ENCODE assay signal across 34 cellular contexts in genomic region chr17:16129441-16129840, GRCh38.
DNase-seq lines count a peak whose midpoint lies in the region; ATAC-seq, FAIRE-seq and TF ChIP-seq lines count a peak whose summit lies in the region.
"Had no signal": no experiment of that assay in that cellular context is flagged by ENCODE, and none has a peak within 500 bp of the region (broad histone marks: within the 10 kb centered on the region; RNA-seq: fewer than 3 reads in every experiment).

No MANE protein-coding gene starts in this region.

- H3K4me1 Mint-ChIP-seq in activated CD8-positive, alpha-beta T cell treated with anti-CD3 and anti-CD28 coated beads for 36 hours (ENCODE audit: low read depth), result peaks cover 3% of the 10 kb centered on the region
- no peaks in the 10 kb centered on the region for H3K4me1 Mint-ChIP-seq in activated CD8-positive, alpha-beta T cell treated with anti-CD3 and anti-CD28 coated beads, Interleukin-2, amount 10 ng/mL, durations not matched to agents 7 days and 5 days (ENCODE audit: low read depth)
- peaks cover 7% of the 10 kb centered on the region for H3K4me1 Mint-ChIP-seq in memory B cell
- H3K4me1 Mint-ChIP-seq: activated CD4-positive, alpha-beta T cell treated with anti-CD3 and anti-CD28 coated beads, Interleukin-2, amount 10 ng/mL, durations not matched to agents 7 days and 5 days had no signal

- no peak overlapping the region for H3K4me3 ChIP-seq in small intestine (ENCODE audit: low read depth in 1 of 2, low read length in 2 of 2)
- H3K4me3 ChIP-seq: lower lobe of right lung, right lobe of liver, transverse colon had no signal

- POLR2A ChIA-PET in activated CD8-positive, alpha-beta T cell treated with anti-CD3 and anti-CD28 coated beads for 36 hours (lab: Charles Lee), result interaction anchor here (0.6 kb wide), 1 partner anchor 244 kb away, joined by 3 read pairs; no protein-coding TSS in a partner anchor
- POLR2A ChIA-PET in activated CD8-positive, alpha-beta T cell treated with anti-CD3 and anti-CD28 coated beads, Interleukin-2, amount 10 ng/mL, durations not matched to agents 7 days and 5 days (lab: Charles Lee), result no interaction called here

- DNase-seq in activated CD8-positive, alpha-beta T cell treated with anti-CD3 and anti-CD28 coated beads for 36 hours, result no peak
- no peak for DNase-seq in activated CD8-positive, alpha-beta T cell treated with anti-CD3 and anti-CD28 coated beads, Interleukin-2, amount 10 ng/mL, durations not matched to agents 7 days and 5 days
- DNase-seq in memory B cell (ENCODE audit: low spot score in 2 of 2), result no peak
- DNase-seq in small intestine, result peak; percentile 73
- DNase-seq in NCI-H446 treated with DMSO at 0.1 percent for 48 hours (lab: John Stamatoyannopoulos, UW), result no peak
- no peak for DNase-seq in NCI-H1694 treated with DMSO at 0.1 percent for 48 hours (lab: John Stamatoyannopoulos, UW)
- DNase-seq: 8988T; activated CD4-positive, alpha-beta T cell treated with anti-CD3 and anti-CD28 coated beads, Interleukin-2, amount 10 ng/mL, durations not matched to agents 7 days and 5 days; activated naive CD4-positive, alpha-beta T cell treated with anti-CD3 and anti-CD28 coated beads for 36 hours; amniotic stem cell; C1 segment of cervical spinal cord; Calu3; DMS79 treated with DMSO at 0.1 percent for 48 hours; GF-D8; lower lobe of right lung; NCI-H1417 treated with DMSO at 0.1 percent for 48 hours; NCI-H2081; NCI-H345; NCI-H774; right lobe of liver; stimulated activated CD4-positive, alpha-beta T cell treated with anti-CD3 and anti-CD28 coated beads, Interleukin-12 subunit alpha, Interleukin-12 subunit beta, amount 100 ng/mL, for 4 hours; stimulated activated CD4-positive, alpha-beta T cell treated with anti-CD3 and anti-CD28 coated beads, Interleukin-2, amount 100 ng/mL, for 48 hours; SW 1271; T-helper 9 cell; transverse colon; WERI-Rb-1 had no signal

- H3K36me3 Mint-ChIP-seq in activated CD8-positive, alpha-beta T cell treated with anti-CD3 and anti-CD28 coated beads for 36 hours (ENCODE audit: low read depth), result peaks cover 14% of the 10 kb centered on the region
- H3K36me3 Mint-ChIP-seq in activated CD8-positive, alpha-beta T cell treated with anti-CD3 and anti-CD28 coated beads, Interleukin-2, amount 10 ng/mL, durations not matched to agents 7 days and 5 days (ENCODE audit: low read depth), result peaks cover 35% of the 10 kb centered on the region
- peaks cover 24% of the 10 kb centered on the region for H3K36me3 Mint-ChIP-seq in memory B cell

- H3K4me1 ChIP-seq in small intestine (ENCODE audit: control insufficient read depth in 2 of 2, insufficient read depth in 1 of 2, low read depth in 1 of 2, low read length in 1 of 2), result peaks cover 2 to 7% of the 10 kb centered on the region in 2 donors
- H3K4me1 ChIP-seq: lower lobe of right lung, right lobe of liver had no signal

- peaks cover 2 to 18% of the 10 kb centered on the region in 2 donors for H3K36me3 ChIP-seq in small intestine (ENCODE audit: control insufficient read depth in 2 of 2, insufficient read depth in 2 of 2, low read length in 2 of 2)

- ATAC-seq in activated CD8-positive, alpha-beta T cell treated with anti-CD3 and anti-CD28 coated beads for 36 hours, result no peak
- no peak for ATAC-seq in activated CD8-positive, alpha-beta T cell treated with anti-CD3 and anti-CD28 coated beads, Interleukin-2, amount 10 ng/mL, durations not matched to agents 7 days and 5 days
- no peak for ATAC-seq in memory B cell (ENCODE audit: low read depth)
- ATAC-seq in HG02884 (IDR thresholded peaks at IDR 0.05; ENCODE audit: unreplicated experiment), result no peak
- ATAC-seq: HCT116, HepG2, lower lobe of right lung had no signal

- TF ChIP-seq CTCF in activated CD8-positive, alpha-beta T cell treated with anti-CD3 and anti-CD28 coated beads for 36 hours (IDR thresholded peaks at IDR 0.05), result no peak
- no peak for TF ChIP-seq CTCF in VCaP (conservative IDR thresholded peaks at IDR 0.05)

- FAIRE-seq in small intestine (lab: Jason Lieb, UNC), result no peak
- FAIRE-seq: endothelial cell of umbilical vein, frontal cortex, HepG2, RCC 7860 had no signal

- H3K9me3 Mint-ChIP-seq in activated CD8-positive, alpha-beta T cell treated with anti-CD3 and anti-CD28 coated beads for 36 hours, result no peaks in the 10 kb centered on the region
- no peaks in the 10 kb centered on the region for H3K9me3 Mint-ChIP-seq in activated CD8-positive, alpha-beta T cell treated with anti-CD3 and anti-CD28 coated beads, Interleukin-2, amount 10 ng/mL, durations not matched to agents 7 days and 5 days (ENCODE audit: insufficient read depth)
- H3K9me3 Mint-ChIP-seq in memory B cell, result no peaks in the 10 kb centered on the region
- H3K9me3 Mint-ChIP-seq: activated CD4-positive, alpha-beta T cell treated with anti-CD3 and anti-CD28 coated beads, Interleukin-2, amount 10 ng/mL, durations not matched to agents 7 days and 5 days; activated naive CD4-positive, alpha-beta T cell treated with anti-CD3 and anti-CD28 coated beads for 36 hours had no signal

- H3K27ac ChIP-seq in VCaP (peak overlapping the region; percentile 68), small intestine (ENCODE audit: low read depth in 1 of 2, low read length in 1 of 2) (no peak overlapping the region)
- H3K27ac ChIP-seq: lower lobe of right lung, right lobe of liver, transverse colon, WERI-Rb-1 had no signal

- H3K27ac Mint-ChIP-seq in activated CD8-positive, alpha-beta T cell treated with anti-CD3 and anti-CD28 coated beads for 36 hours, result peak overlapping the region; percentile 7
- no peak overlapping the region for H3K27ac Mint-ChIP-seq in activated CD8-positive, alpha-beta T cell treated with anti-CD3 and anti-CD28 coated beads, Interleukin-2, amount 10 ng/mL, durations not matched to agents 7 days and 5 days
- peak overlapping the region; percentile 79 for H3K27ac Mint-ChIP-seq in memory B cell
- H3K27ac Mint-ChIP-seq: activated CD4-positive, alpha-beta T cell treated with anti-CD3 and anti-CD28 coated beads, Interleukin-2, amount 10 ng/mL, durations not matched to agents 7 days and 5 days; activated naive CD4-positive, alpha-beta T cell treated with anti-CD3 and anti-CD28 coated beads for 36 hours; progenitor cell of endocrine pancreas had no signal

- no peak overlapping the region for H3K4me3 Mint-ChIP-seq in activated CD8-positive, alpha-beta T cell treated with anti-CD3 and anti-CD28 coated beads for 36 hours
- no peak overlapping the region for H3K4me3 Mint-ChIP-seq in activated CD8-positive, alpha-beta T cell treated with anti-CD3 and anti-CD28 coated beads, Interleukin-2, amount 10 ng/mL, durations not matched to agents 7 days and 5 days
- no peak overlapping the region for H3K4me3 Mint-ChIP-seq in memory B cell
- H3K4me3 Mint-ChIP-seq: activated CD4-positive, alpha-beta T cell treated with anti-CD3 and anti-CD28 coated beads, Interleukin-2, amount 10 ng/mL, durations not matched to agents 7 days and 5 days; activated naive CD4-positive, alpha-beta T cell treated with anti-CD3 and anti-CD28 coated beads for 36 hours had no signal

- H3K9me3 ChIP-seq in small intestine (ENCODE audit: control insufficient read depth, low read depth), result no peaks in the 10 kb centered on the region
- H3K9me3 ChIP-seq: lower lobe of right lung, right lobe of liver, transverse colon had no signal

- no peaks in the 10 kb centered on the region for H3K27me3 ChIP-seq in small intestine (ENCODE audit: control insufficient read depth in 2 of 2, insufficient read depth in 2 of 2, low read length in 2 of 2)
- H3K27me3 ChIP-seq: right lobe of liver, transverse colon had no signal

- intact Hi-C loops in activated CD8-positive, alpha-beta T cell treated with anti-CD3 and anti-CD28 coated beads for 36 hours (cut with micrococcal nuclease), result no loop called here

- no peaks in the 10 kb centered on the region for H3K27me3 Mint-ChIP-seq in activated CD8-positive, alpha-beta T cell treated with anti-CD3 and anti-CD28 coated beads for 36 hours
- H3K27me3 Mint-ChIP-seq in activated CD8-positive, alpha-beta T cell treated with anti-CD3 and anti-CD28 coated beads, Interleukin-2, amount 10 ng/mL, durations not matched to agents 7 days and 5 days (ENCODE audit: low read depth), result no peaks in the 10 kb centered on the region
- H3K27me3 Mint-ChIP-seq in memory B cell, result no peaks in the 10 kb centered on the region
- H3K27me3 Mint-ChIP-seq: activated CD4-positive, alpha-beta T cell treated with anti-CD3 and anti-CD28 coated beads, Interleukin-2, amount 10 ng/mL, durations not matched to agents 7 days and 5 days; progenitor cell of endocrine pancreas had no signal

- 24 to 68% (median 39%) methylated on average over 4 of the region's 4 CpGs for WGBS in small intestine, 3 donors

- CTCF ChIA-PET in activated CD8-positive, alpha-beta T cell treated with anti-CD3 and anti-CD28 coated beads for 36 hours (lab: Charles Lee), result no interaction called here
- CTCF ChIA-PET in activated CD8-positive, alpha-beta T cell treated with anti-CD3 and anti-CD28 coated beads, Interleukin-2, amount 10 ng/mL, durations not matched to agents 7 days and 5 days (lab: Charles Lee), result no interaction called here
